Comparison of ENCODE assay signal across 1 cellular context in the genomic region with DNA sequence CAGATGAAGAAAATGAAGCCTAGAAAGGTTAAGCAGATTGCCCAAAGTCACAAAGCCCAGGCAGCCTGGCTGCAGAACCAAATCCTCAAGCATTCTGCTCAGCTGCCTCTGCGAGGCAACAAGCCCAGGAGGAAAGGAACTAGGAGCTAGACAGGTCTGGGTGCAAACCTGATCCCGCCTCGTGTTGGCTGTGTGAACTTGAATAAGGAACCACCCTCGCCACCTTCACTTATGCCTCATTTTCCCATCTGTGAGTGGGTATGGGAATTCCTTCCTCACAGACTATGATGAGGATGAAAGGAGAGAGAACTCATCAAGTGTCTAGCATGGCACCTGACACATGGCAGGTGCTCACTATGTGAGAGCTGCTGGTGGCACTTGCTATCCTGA.
TF ChIP-seq lines count a peak whose summit lies in the region.

No MANE protein-coding gene starts in this region.

TF ChIP-seq in IMR-90, 13 proteins besides CTCF, POLR2A, EP300 and RAD21:
- TF ChIP-seq MXI1 (IDR thresholded peaks at IDR 0.05; ENCODE audit: borderline replicate concordance, low read depth, low read length): no peak
- TF ChIP-seq, protein P1, sequence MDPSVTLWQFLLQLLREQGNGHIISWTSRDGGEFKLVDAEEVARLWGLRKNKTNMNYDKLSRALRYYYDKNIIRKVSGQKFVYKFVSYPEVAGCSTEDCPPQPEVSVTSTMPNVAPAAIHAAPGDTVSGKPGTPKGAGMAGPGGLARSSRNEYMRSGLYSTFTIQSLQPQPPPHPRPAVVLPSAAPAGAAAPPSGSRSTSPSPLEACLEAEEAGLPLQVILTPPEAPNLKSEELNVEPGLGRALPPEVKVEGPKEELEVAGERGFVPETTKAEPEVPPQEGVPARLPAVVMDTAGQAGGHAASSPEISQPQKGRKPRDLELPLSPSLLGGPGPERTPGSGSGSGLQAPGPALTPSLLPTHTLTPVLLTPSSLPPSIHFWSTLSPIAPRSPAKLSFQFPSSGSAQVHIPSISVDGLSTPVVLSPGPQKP (IDR thresholded peaks at IDR 0.05; ENCODE audit: borderline replicate concordance, low read depth, low read length): no peak
- TF ChIP-seq BHLHE40 (IDR thresholded peaks at IDR 0.05; ENCODE audit: low read depth, low read length): no peak
